ENCODE assay signal across 13 cellular contexts in genomic region chr6:44494011-44494501, GRCh38.
DNase-seq lines count a peak whose midpoint lies in the region; ATAC-seq, FAIRE-seq and TF ChIP-seq lines count a peak whose summit lies in the region.
"Had no signal": no experiment of that assay in that cellular context is flagged by ENCODE, and none has a peak within 500 bp of the region (broad histone marks: within the 10 kb centered on the region; RNA-seq: fewer than 3 reads in every experiment).

No MANE protein-coding gene starts in this region.

- peak; percentile 87 for ATAC-seq in left lobe of liver
- ATAC-seq: activated T-helper 17 cell treated with anti-CD3 and anti-CD28 coated beads, Interleukin-2, amount 50 U/mL, for 72 hours had no signal

- peak overlapping the region; percentile 88 for H3K27ac ChIP-seq in astrocyte (ENCODE audit: low read depth, low read length)
- H3K27ac ChIP-seq in spleen = no peak overlapping the region
- H3K27ac ChIP-seq: tibial artery had no signal

- no peak for TF ChIP-seq POLR2A in spleen (IDR thresholded peaks at IDR 0.05)

- peak overlapping the region; percentile 36 for H2AFZ ChIP-seq in astrocyte (ENCODE audit: low read depth, low read length)

- no peaks in the 10 kb centered on the region for H3K9me3 ChIP-seq in BE2C
- H3K9me3 ChIP-seq in astrocyte (ENCODE audit: insufficient read depth, low read depth, low read length) = no peaks in the 10 kb centered on the region
- no peaks in the 10 kb centered on the region for H3K9me3 ChIP-seq in spleen
- H3K9me3 ChIP-seq: tibial artery had no signal

- H3K4me3 ChIP-seq in BE2C (ENCODE audit: low read depth, low read length) = no peak overlapping the region
- H3K4me3 ChIP-seq in astrocyte (ENCODE audit: insufficient read depth, low read depth, low read length) = no peak overlapping the region
- H3K4me3 ChIP-seq in spleen = no peak overlapping the region
- H3K4me3 ChIP-seq: tibial artery had no signal

- H3K4me3 Mint-ChIP-seq in astrocyte (ENCODE audit: unreplicated experiment) = no peak overlapping the region
- H3K4me3 Mint-ChIP-seq: activated T-helper 17 cell treated with anti-CD3 and anti-CD28 coated beads, Interleukin-2, amount 50 U/mL, for 72 hours had no signal

- H3K27me3 ChIP-seq in BE2C = no peaks in the 10 kb centered on the region
- no peaks in the 10 kb centered on the region for H3K27me3 ChIP-seq in astrocyte (ENCODE audit: insufficient read depth, low read length)
- H3K27me3 ChIP-seq in spleen (replicated peaks in 1 of 7) = no peaks in the 10 kb centered on the region

- H3K36me3 ChIP-seq in BE2C (no peaks in the 10 kb centered on the region), astrocyte (ENCODE audit: insufficient read depth, low read length) (no peaks in the 10 kb centered on the region), spleen (no peaks in the 10 kb centered on the region)
- H3K36me3 ChIP-seq: tibial artery had no signal

- H3K9me3 Mint-ChIP-seq in astrocyte (ENCODE audit: unreplicated experiment) = peaks cover 5% of the 10 kb centered on the region
- H3K9me3 Mint-ChIP-seq: activated T-helper 17 cell treated with anti-CD3 and anti-CD28 coated beads, Interleukin-2, amount 50 U/mL, for 72 hours had no signal

- no peak; the same call in 1 of the 2 replicates for TF ChIP-seq EP300 in Ishikawa (IDR thresholded peaks at IDR 0.05; ENCODE audit: borderline replicate concordance)

- peaks cover 9% of the 10 kb centered on the region for H3K27me3 Mint-ChIP-seq in astrocyte (ENCODE audit: low read depth, unreplicated experiment)

- intact Hi-C loops in spleen (cut with DNase I; ENCODE audit: low total_unique reads) = no loop called here

- FAIRE-seq in astrocyte (lab: Jason Lieb, UNC) = peak; percentile 34

- TF ChIP-seq CTCF in BE2C (IDR thresholded peaks at IDR 0.05; ENCODE audit: low read depth, low read length) = peak; percentile 12; the same call in 1 of the 2 replicates
- peak; percentile 18 for TF ChIP-seq CTCF in astrocyte (IDR thresholded peaks at IDR 0.05; ENCODE audit: insufficient read depth, low read depth, low read length)
- no peak for TF ChIP-seq CTCF in spleen (IDR thresholded peaks at IDR 0.05 in 8 of 11, conservative IDR thresholded peaks at IDR 0.05 in 3 of 11)

- TF ChIP-seq RAD21 in Ishikawa (IDR thresholded peaks at IDR 0.05; ENCODE audit: low read depth) = peak; percentile 37

- no peaks in the 10 kb centered on the region for H3K79me2 ChIP-seq in astrocyte (ENCODE audit: insufficient read depth, low read length)

- WGBS in spleen, 5 donors = 82 to 91% (median 87%) methylated on average over 7 of the region's 7 CpGs

- H3K9ac ChIP-seq in astrocyte (ENCODE audit: low read length) = peak overlapping the region; percentile 70

- peaks cover 19% of the 10 kb centered on the region for H3K4me1 Mint-ChIP-seq in astrocyte (ENCODE audit: low read depth, unreplicated experiment)
- H3K4me1 Mint-ChIP-seq: activated T-helper 17 cell treated with anti-CD3 and anti-CD28 coated beads, Interleukin-2, amount 50 U/mL, for 72 hours had no signal

- H3K4me1 ChIP-seq in BE2C (no peaks in the 10 kb centered on the region), astrocyte (ENCODE audit: insufficient read depth, low read length) (peaks cover 39% of the 10 kb centered on the region), spleen (no peaks in the 10 kb centered on the region)

- H4K20me1 ChIP-seq in astrocyte (ENCODE audit: insufficient read depth, low read length) = no peaks in the 10 kb centered on the region

- H3K27ac Mint-ChIP-seq in astrocyte (ENCODE audit: unreplicated experiment) = peak overlapping the region; percentile 58
- H3K27ac Mint-ChIP-seq: activated T-helper 17 cell treated with anti-CD3 and anti-CD28 coated beads, Interleukin-2, amount 50 U/mL, for 72 hours had no signal

- DNase-seq in BE2C (no peak), astrocyte (ENCODE audit: low read depth) (peak; percentile 90), left lobe of liver (ENCODE audit: low spot score) (peak; percentile 28), anterior cingulate cortex (lab: John Stamatoyannopoulos, UW) (no peak), T-helper 9 cell (no peak), spleen (no peak), DMS114 treated with DMSO at 0.1 percent for 48 hours (lab: John Stamatoyannopoulos, UW; ENCODE audit: unreplicated experiment) (no peak)
- DNase-seq: DND-41; NCI-H187; stimulated activated CD4-positive, alpha-beta T cell treated with anti-CD3 and anti-CD28 coated beads, Interleukin-2, amount 100 ng/mL, for 24 hours; tibial artery had no signal

- peaks cover 4% of the 10 kb centered on the region for H3K36me3 Mint-ChIP-seq in astrocyte (ENCODE audit: low read depth, unreplicated experiment)

- peak overlapping the region; percentile 17 for H3K4me2 ChIP-seq in astrocyte (ENCODE audit: low read length)

TF ChIP-seq in Ishikawa, 13 proteins besides CTCF, POLR2A, EP300 and RAD21:
- TF ChIP-seq NFIC (IDR thresholded peaks at IDR 0.05) = no peak; the same call in 1 of the 2 replicates
- TF ChIP-seq CEBPB (IDR thresholded peaks at IDR 0.05) = no peak
- TF ChIP-seq YY1 (IDR thresholded peaks at IDR 0.05; ENCODE audit: low read depth) = no peak
- TF ChIP-seq TCF12 (IDR thresholded peaks at IDR 0.05; ENCODE audit: low read depth) = 0 out of 2 replicates have a peak, but pooled peaks have one; percentile 25
- TF ChIP-seq EGR1 (IDR thresholded peaks at IDR 0.05) = no peak
- no peak for TF ChIP-seq TAF1 (IDR thresholded peaks at IDR 0.05; ENCODE audit: low read depth)
- TF ChIP-seq REST (IDR thresholded peaks at IDR 0.05; ENCODE audit: low read depth) = no peak

Comparison
In these comparisons a context has a peak if more than half of its experiments do, and no peak if none do; other contexts are left out.
1. DNase-seq: peak in astrocyte (single experiment) and left lobe of liver (single experiment); none in BE2C (single experiment), anterior cingulate cortex (0 of 58), T-helper 9 cell (single experiment), spleen (single experiment) and DMS114 treated with DMSO at 0.1 percent for 48 hours (single experiment).
2. CTCF ChIP-seq: peak in BE2C (single experiment) and astrocyte (single experiment); none in spleen (0 of 11).